8 cellular contexts compared by ENCODE assay signal in the genomic region with DNA sequence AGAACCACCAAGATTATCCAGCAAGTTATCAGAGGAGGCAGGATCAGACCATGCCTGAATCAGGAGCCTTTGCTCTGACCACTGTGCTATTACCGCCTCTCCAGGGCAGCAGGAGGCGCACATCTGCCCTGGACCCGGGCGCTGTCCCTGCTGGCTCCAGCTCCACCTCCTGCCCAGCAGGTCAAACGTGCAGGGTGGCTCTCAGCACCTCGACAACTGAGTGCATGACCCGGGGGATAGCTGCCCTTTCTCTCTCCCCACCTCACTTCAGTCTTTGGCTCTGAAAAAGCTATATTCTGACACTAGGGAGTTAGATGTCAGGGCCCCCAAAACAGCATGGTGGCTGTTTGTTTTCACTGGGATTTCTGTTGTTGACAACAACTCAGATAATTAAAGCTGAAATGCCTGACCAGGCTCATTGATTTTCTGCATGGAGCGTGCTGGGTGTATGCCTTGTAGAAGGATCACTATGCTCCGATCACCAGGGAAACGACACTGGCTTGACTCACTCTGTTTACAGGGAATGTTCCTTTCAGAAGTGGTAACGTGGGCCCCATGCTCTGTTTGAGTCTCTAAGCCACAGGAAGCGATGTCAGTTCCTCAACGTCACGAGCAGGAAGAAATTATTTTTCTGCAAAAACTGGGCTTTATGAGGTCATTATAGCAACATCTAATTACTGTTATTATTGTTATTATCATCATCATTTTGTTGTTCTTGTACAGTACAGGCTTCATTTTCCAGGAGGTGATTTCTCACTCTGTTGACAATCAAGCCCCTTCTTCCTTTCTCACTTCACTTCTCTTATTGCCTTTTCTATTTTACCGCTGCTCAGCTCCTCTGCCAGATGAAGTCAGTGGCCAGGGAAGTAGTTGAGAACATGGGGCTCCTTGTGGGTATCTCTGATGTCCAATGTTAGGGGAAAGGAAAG.
DNase-seq lines count a peak whose midpoint lies in the region; ATAC-seq and TF ChIP-seq lines count a peak whose summit lies in the region.

No MANE protein-coding gene starts in this region.

- no peaks in the 10 kb centered on the region for H3K27me3 ChIP-seq in CD4-positive, CD25-positive, alpha-beta regulatory T cell (ENCODE audit: control insufficient read depth, insufficient read depth, low read length)
- H3K27me3 ChIP-seq in ascending aorta (no peaks in the 10 kb centered on the region), right cardiac atrium (ENCODE audit: control insufficient read depth, insufficient read depth) (no peaks in the 10 kb centered on the region)

- peak overlapping the region; percentile 98 for H3K27ac ChIP-seq in CD4-positive, CD25-positive, alpha-beta regulatory T cell (ENCODE audit: insufficient read depth, low read length, poor library complexity, severe bottlenecking)
- H3K27ac ChIP-seq in ascending aorta (peak overlapping the region; percentile 94 to 100), right cardiac atrium (ENCODE audit: low read length) (peak overlapping the region; percentile 78)

- no peaks in the 10 kb centered on the region for H3K27me3 Mint-ChIP-seq in CD4-positive, CD25-positive, alpha-beta regulatory T cell

- no peaks in the 10 kb centered on the region for H3K36me3 ChIP-seq in CD4-positive, CD25-positive, alpha-beta regulatory T cell (ENCODE audit: control insufficient read depth, insufficient read depth, low read length)
- H3K36me3 ChIP-seq in ascending aorta: no peaks in the 10 kb centered on the region

- H3K4me1 Mint-ChIP-seq in CD4-positive, CD25-positive, alpha-beta regulatory T cell: peaks cover 13 to 91% (median 56%) of the 10 kb centered on the region in 4 donors

- H3K36me3 Mint-ChIP-seq in CD4-positive, CD25-positive, alpha-beta regulatory T cell: peaks cover 3% of the 10 kb centered on the region

- 30% methylated on average over 15 of the region's 15 CpGs for WGBS in right cardiac atrium

- H3K9me3 ChIP-seq in CD4-positive, CD25-positive, alpha-beta regulatory T cell (ENCODE audit: control insufficient read depth in 2 of 2, low read length in 2 of 2): no peaks in the 10 kb centered on the region
- H3K9me3 ChIP-seq in ascending aorta: no peaks in the 10 kb centered on the region
- H3K9me3 ChIP-seq in right cardiac atrium (ENCODE audit: control insufficient read depth, low read length): no peaks in the 10 kb centered on the region

- H3K4me3 Mint-ChIP-seq in CD4-positive, CD25-positive, alpha-beta regulatory T cell: peak overlapping the region; percentile 57 to 79 (median 77)

- H3K27ac Mint-ChIP-seq in CD4-positive, CD25-positive, alpha-beta regulatory T cell: peak overlapping the region; percentile 96 to 100 (median 100)

- intact Hi-C loops in ascending aorta (cut with DNase I) (loop anchor here (2.0 kb wide), 2 partner anchors 15 to 23 kb away; no protein-coding TSS in a partner anchor), right cardiac atrium (cut with DNase I) (no loop called here)

- no peak for TF ChIP-seq CTCF in ascending aorta (IDR thresholded peaks at IDR 0.05)

- peak; percentile 80 to 91 (median 85) for DNase-seq in CD4-positive, CD25-positive, alpha-beta regulatory T cell
- peak; percentile 93 to 94 for DNase-seq in Kasumi-1 (lab: John Stamatoyannopoulos, UW)
- DNase-seq in T-helper 1 cell: peak; percentile 61 to 86 (median 78)
- peak; percentile 86 to 97 for DNase-seq in ascending aorta (ENCODE audit: low spot score in 2 of 2)
- peak in 2 of 3 donors; percentile 67 to 80 for DNase-seq in right cardiac atrium
- peak; percentile 82 for DNase-seq in retina
- no peak for DNase-seq in NCI-H1105 treated with DMSO at 0.1 percent for 48 hours (lab: John Stamatoyannopoulos, UW)
- DNase-seq in NCI-H1105 (lab: John Stamatoyannopoulos, UW): no peak

- ATAC-seq in CD4-positive, CD25-positive, alpha-beta regulatory T cell (ENCODE audit: low read depth in 2 of 2): peak; percentile 84 to 86
- ATAC-seq in right cardiac atrium: peak; percentile 83 to 93

- H3K9me3 Mint-ChIP-seq in CD4-positive, CD25-positive, alpha-beta regulatory T cell: no peaks in the 10 kb centered on the region

- peaks cover 76% of the 10 kb centered on the region for H3K4me1 ChIP-seq in CD4-positive, CD25-positive, alpha-beta regulatory T cell (ENCODE audit: control insufficient read depth, insufficient read depth, low read length, poor library complexity, severe bottlenecking)
- peaks cover 34 to 65% of the 10 kb centered on the region in 2 donors for H3K4me1 ChIP-seq in ascending aorta
- peaks cover 16% of the 10 kb centered on the region for H3K4me1 ChIP-seq in right cardiac atrium (ENCODE audit: control insufficient read depth, insufficient read depth, low read length)

- peak overlapping the region; percentile 69 for H3K4me3 ChIP-seq in CD4-positive, CD25-positive, alpha-beta regulatory T cell (ENCODE audit: low read depth, low read length)
- peak overlapping the region in 1 of 2 donors; percentile 8 for H3K4me3 ChIP-seq in ascending aorta
- H3K4me3 ChIP-seq in right cardiac atrium (ENCODE audit: low read length): no peak overlapping the region

Comparison
In these comparisons a context has a peak if more than half of its experiments do, and no peak if none do; other contexts are left out.
1. DNase-seq: peak in CD4-positive, CD25-positive, alpha-beta regulatory T cell (3 of 3), Kasumi-1 (2 of 2), T-helper 1 cell (5 of 5), ascending aorta (2 of 2), right cardiac atrium (2 of 3) and retina (single experiment); none in NCI-H1105 treated with DMSO at 0.1 percent for 48 hours (single experiment) and NCI-H1105 (single experiment).
2. Peak in every context shown above with its lines, with median percentiles within 50 percentile points of each other: H3K27ac ChIP-seq.